2 cellular contexts compared by ENCODE assay signal in genomic region chr5:73564644-73565165, GRCh38.
TF ChIP-seq lines count a peak whose summit lies in the region.

No MANE protein-coding gene starts in this region.

TF ChIP-seq in A549, 52 proteins besides CTCF, POLR2A, EP300 and RAD21:
- TF ChIP-seq NFE2L2 (conservative IDR thresholded peaks at IDR 0.05; ENCODE audit: low read length), result no peak
- no peak for TF ChIP-seq CEBPB (IDR thresholded peaks at IDR 0.05)
- no peak for TF ChIP-seq RARB (CRISPR knock-in tag; IDR thresholded peaks at IDR 0.05)
- no peak for TF ChIP-seq HMGXB4 (CRISPR knock-in tag; IDR thresholded peaks at IDR 0.05; ENCODE audit: borderline replicate concordance)
- TF ChIP-seq, protein P1, sequence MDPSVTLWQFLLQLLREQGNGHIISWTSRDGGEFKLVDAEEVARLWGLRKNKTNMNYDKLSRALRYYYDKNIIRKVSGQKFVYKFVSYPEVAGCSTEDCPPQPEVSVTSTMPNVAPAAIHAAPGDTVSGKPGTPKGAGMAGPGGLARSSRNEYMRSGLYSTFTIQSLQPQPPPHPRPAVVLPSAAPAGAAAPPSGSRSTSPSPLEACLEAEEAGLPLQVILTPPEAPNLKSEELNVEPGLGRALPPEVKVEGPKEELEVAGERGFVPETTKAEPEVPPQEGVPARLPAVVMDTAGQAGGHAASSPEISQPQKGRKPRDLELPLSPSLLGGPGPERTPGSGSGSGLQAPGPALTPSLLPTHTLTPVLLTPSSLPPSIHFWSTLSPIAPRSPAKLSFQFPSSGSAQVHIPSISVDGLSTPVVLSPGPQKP (IDR thresholded peaks at IDR 0.05; ENCODE audit: low read depth, low read length), result no peak
- TF ChIP-seq CBX2 (IDR thresholded peaks at IDR 0.05; ENCODE audit: borderline replicate concordance, low read depth), result no peak
- TF ChIP-seq CBX8 (IDR thresholded peaks at IDR 0.05), result no peak
- no peak for TF ChIP-seq TP53 (CRISPR knock-in tag; IDR thresholded peaks at IDR 0.05)
- no peak for TF ChIP-seq ZNF302 (CRISPR knock-in tag; IDR thresholded peaks at IDR 0.05)
- no peak for TF ChIP-seq NPAS2 (CRISPR knock-in tag; IDR thresholded peaks at IDR 0.05; ENCODE audit: borderline replicate concordance)
- no peak for TF ChIP-seq ZC3H11A (IDR thresholded peaks at IDR 0.05)
- TF ChIP-seq KDM5A (IDR thresholded peaks at IDR 0.05), result no peak
- no peak for TF ChIP-seq CHD4 (IDR thresholded peaks at IDR 0.05; ENCODE audit: borderline replicate concordance)
- TF ChIP-seq PHF8 (IDR thresholded peaks at IDR 0.05; ENCODE audit: borderline replicate concordance, low read depth), result no peak
- TF ChIP-seq EHMT2 (IDR thresholded peaks at IDR 0.05; ENCODE audit: low read depth), result no peak
- no peak for TF ChIP-seq ZSCAN20 (CRISPR knock-in tag; IDR thresholded peaks at IDR 0.05)
- no peak for TF ChIP-seq KDM1A (IDR thresholded peaks at IDR 0.05; ENCODE audit: low read depth)
- no peak for TF ChIP-seq FOXS1 (CRISPR knock-in tag; IDR thresholded peaks at IDR 0.05)
- TF ChIP-seq FOSB (CRISPR knock-in tag; IDR thresholded peaks at IDR 0.05), result no peak
- no peak for TF ChIP-seq E2F6 (IDR thresholded peaks at IDR 0.05; ENCODE audit: borderline replicate concordance, low read depth)
TF ChIP-seq in A549: peak in this region for 0.

TF ChIP-seq in HepG2, 621 proteins besides CTCF, POLR2A, EP300 and RAD21:
- TF ChIP-seq ZNF589 (CRISPR knock-in tag; conservative IDR thresholded peaks at IDR 0.05) (no peak), ZNF138 (CRISPR knock-in tag; IDR thresholded peaks at IDR 0.05; ENCODE audit: low read depth) (0 out of 2 replicates have a peak, but pooled peaks have one; percentile 29), KLF16 (CRISPR knock-in tag; IDR thresholded peaks at IDR 0.05) (0 out of 4 replicates have a peak, but pooled peaks of 1 of the 2 experiments have one; percentile 0)
- TF ChIP-seq, protein P2, sequence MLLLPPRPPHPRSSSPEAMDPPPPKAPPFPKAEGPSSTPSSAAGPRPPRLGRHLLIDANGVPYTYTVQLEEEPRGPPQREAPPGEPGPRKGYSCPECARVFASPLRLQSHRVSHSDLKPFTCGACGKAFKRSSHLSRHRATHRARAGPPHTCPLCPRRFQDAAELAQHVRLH (CRISPR knock-in tag; IDR thresholded peaks at IDR 0.05; ENCODE audit: borderline replicate concordance, low read depth), result peak; percentile 6; the same call in 1 of the 2 replicates
